8 cellular contexts compared by ENCODE assay signal in genomic region chr19:17052439-17052838, GRCh38. TPM values are rescaled to one million over a fixed set of nuclear protein-coding genes. Genes with fewer than 3 reads are reported as not detected.
DNase-seq lines count a peak whose midpoint lies in the region; ATAC-seq, FAIRE-seq and TF ChIP-seq lines count a peak whose summit lies in the region.

No MANE protein-coding gene starts in this region.

- CTCF ChIA-PET in A549 (lab: Yijun Ruan, JAX): interaction anchor here (0.6 to 3.5 kb wide), 34 partner anchors 9 to 1422 kb away, joined by 3 to 41 read pairs (median 4); partner anchors contain the start of gene NWD1

- H3K36me3 ChIP-seq in brain microvascular endothelial cell (replicated peaks) (peaks cover 3% of the 10 kb centered on the region), liver (ENCODE audit: control insufficient read depth in 4 of 4, insufficient read depth in 3 of 4, low read depth in 1 of 4, low read length in 3 of 4) (peaks cover 6 to 39% (median 14%) of the 10 kb centered on the region in 4 donors)

- 38% methylated on average over 8 of the region's 8 CpGs for WGBS in A549 (ENCODE audit: missing lambda C conversion rate)
- WGBS in liver: 78% methylated on average over 8 of the region's 8 CpGs

- in situ Hi-C loops in brain microvascular endothelial cell (cut with HindIII; ENCODE audit: low pct_ligation_motif_present, low sequenced_read_pairs): no loop called here

- H3K27ac ChIP-seq in A549 (no peak overlapping the region), brain microvascular endothelial cell (no peak overlapping the region), liver (ENCODE audit: low read depth in 1 of 2, low read length in 2 of 2) (no peak overlapping the region)

- H3K9ac ChIP-seq in liver (ENCODE audit: low read depth in 1 of 2, low read length in 2 of 2): no peak overlapping the region

- no peak overlapping the region for H3K4me3 ChIP-seq in A549
- H3K4me3 ChIP-seq in brain microvascular endothelial cell (ENCODE audit: low read depth, low read length): no peak overlapping the region
- H3K4me3 ChIP-seq in liver (ENCODE audit: low read depth in 1 of 3, low read length in 3 of 3): no peak overlapping the region

- ATAC-seq in A549 (peak; percentile 67 to 71), HG03442 (IDR thresholded peaks at IDR 0.05; ENCODE audit: unreplicated experiment) (no peak)

- no peak for TF ChIP-seq POLR2A in A549 (IDR thresholded peaks at IDR 0.05; ENCODE audit: low read length)

- TF ChIP-seq CTCF in A549 (IDR thresholded peaks at IDR 0.05) (peak; percentile 52), brain microvascular endothelial cell (IDR thresholded peaks at IDR 0.05; ENCODE audit: low read depth, low read length, missing control alignments) (peak; percentile 75), liver (IDR thresholded peaks at IDR 0.05; ENCODE audit: low read depth, low read length, missing input control) (peak; percentile 51)

- H3K4me1 ChIP-seq in A549: no peaks in the 10 kb centered on the region
- no peaks in the 10 kb centered on the region for H3K4me1 ChIP-seq in liver (ENCODE audit: control insufficient read depth in 4 of 4, insufficient read depth in 4 of 4, low read length in 3 of 4)

- DNase-seq in A549 (ENCODE audit: low read depth in 1 of 2, low spot score in 1 of 2) (peak in 1 of 2 experiments; percentile 42), EL (peak; percentile 22), NCI-H460 (ENCODE audit: extremely low read depth, low read depth) (peak; percentile 44), brain microvascular endothelial cell (peak; percentile 46), NCI-H2081 treated with DMSO at 0.1 percent for 48 hours (lab: John Stamatoyannopoulos, UW) (no peak), COLO829 (ENCODE audit: low spot score) (no peak)

- TF ChIP-seq RAD21 in A549 (conservative IDR thresholded peaks at IDR 0.05 in 1 of 2, IDR thresholded peaks at IDR 0.05 in 1 of 2): peak; percentile 57 to 63
- peak; percentile 68 to 78 for TF ChIP-seq RAD21 in liver (IDR thresholded peaks at IDR 0.05)

- H3K27me3 ChIP-seq in brain microvascular endothelial cell (replicated peaks) (no peaks in the 10 kb centered on the region), liver (ENCODE audit: control insufficient read depth in 4 of 4, insufficient read depth in 4 of 4, low read length in 3 of 4) (no peaks in the 10 kb centered on the region)

- POLR2A ChIA-PET in A549 (lab: Yijun Ruan, JAX): no interaction called here

- TF ChIP-seq EP300 in A549 (IDR thresholded peaks at IDR 0.05): no peak

- no peak overlapping the region for H3K4me2 ChIP-seq in A549

- H3K9me3 ChIP-seq in A549: no peaks in the 10 kb centered on the region
- H3K9me3 ChIP-seq in liver (ENCODE audit: control insufficient read depth in 4 of 4, low read length in 3 of 4): no peaks in the 10 kb centered on the region

- no peak for FAIRE-seq in A549 (lab: Jason Lieb, UNC)

TF ChIP-seq in A549, 52 proteins besides CTCF, POLR2A, EP300 and RAD21:
- TF ChIP-seq KDM5A (IDR thresholded peaks at IDR 0.05): no peak
- TF ChIP-seq CHD2 (IDR thresholded peaks at IDR 0.05; ENCODE audit: low read length, partially characterized antibody): no peak
- TF ChIP-seq FOXS1 (CRISPR knock-in tag; IDR thresholded peaks at IDR 0.05): no peak
- TF ChIP-seq SMC3 (IDR thresholded peaks at IDR 0.05): peak; percentile 69
- no peak for TF ChIP-seq HOXB5 (CRISPR knock-in tag; IDR thresholded peaks at IDR 0.05)
- no peak for TF ChIP-seq ZC3H11A (IDR thresholded peaks at IDR 0.05)

TF ChIP-seq in liver, 16 proteins besides CTCF, POLR2A, EP300 and RAD21 (continues in another document):
- TF ChIP-seq FOXA2 (IDR thresholded peaks at IDR 0.05) (no peak), HNF4G (IDR thresholded peaks at IDR 0.05) (no peak), YY1 (IDR thresholded peaks at IDR 0.05) (no peak), EGR1 (IDR thresholded peaks at IDR 0.05; ENCODE audit: low read depth in 2 of 2) (no peak), SP1 (IDR thresholded peaks at IDR 0.05) (no peak), ZBTB33 (IDR thresholded peaks at IDR 0.05) (no peak), MAX (IDR thresholded peaks at IDR 0.05) (no peak), NR2F2 (IDR thresholded peaks at IDR 0.05) (no peak), JUND (IDR thresholded peaks at IDR 0.05) (no peak), FOXA1 (IDR thresholded peaks at IDR 0.05) (no peak), GABPA (IDR thresholded peaks at IDR 0.05 in 1 of 2, conservative IDR thresholded peaks at IDR 0.05 in 1 of 2) (no peak)
- TF ChIP-seq, protein P1, sequence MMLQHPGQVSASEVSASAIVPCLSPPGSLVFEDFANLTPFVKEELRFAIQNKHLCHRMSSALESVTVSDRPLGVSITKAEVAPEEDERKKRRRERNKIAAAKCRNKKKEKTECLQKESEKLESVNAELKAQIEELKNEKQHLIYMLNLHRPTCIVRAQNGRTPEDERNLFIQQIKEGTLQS (IDR thresholded peaks at IDR 0.05): no peak
- TF ChIP-seq, protein P2, sequence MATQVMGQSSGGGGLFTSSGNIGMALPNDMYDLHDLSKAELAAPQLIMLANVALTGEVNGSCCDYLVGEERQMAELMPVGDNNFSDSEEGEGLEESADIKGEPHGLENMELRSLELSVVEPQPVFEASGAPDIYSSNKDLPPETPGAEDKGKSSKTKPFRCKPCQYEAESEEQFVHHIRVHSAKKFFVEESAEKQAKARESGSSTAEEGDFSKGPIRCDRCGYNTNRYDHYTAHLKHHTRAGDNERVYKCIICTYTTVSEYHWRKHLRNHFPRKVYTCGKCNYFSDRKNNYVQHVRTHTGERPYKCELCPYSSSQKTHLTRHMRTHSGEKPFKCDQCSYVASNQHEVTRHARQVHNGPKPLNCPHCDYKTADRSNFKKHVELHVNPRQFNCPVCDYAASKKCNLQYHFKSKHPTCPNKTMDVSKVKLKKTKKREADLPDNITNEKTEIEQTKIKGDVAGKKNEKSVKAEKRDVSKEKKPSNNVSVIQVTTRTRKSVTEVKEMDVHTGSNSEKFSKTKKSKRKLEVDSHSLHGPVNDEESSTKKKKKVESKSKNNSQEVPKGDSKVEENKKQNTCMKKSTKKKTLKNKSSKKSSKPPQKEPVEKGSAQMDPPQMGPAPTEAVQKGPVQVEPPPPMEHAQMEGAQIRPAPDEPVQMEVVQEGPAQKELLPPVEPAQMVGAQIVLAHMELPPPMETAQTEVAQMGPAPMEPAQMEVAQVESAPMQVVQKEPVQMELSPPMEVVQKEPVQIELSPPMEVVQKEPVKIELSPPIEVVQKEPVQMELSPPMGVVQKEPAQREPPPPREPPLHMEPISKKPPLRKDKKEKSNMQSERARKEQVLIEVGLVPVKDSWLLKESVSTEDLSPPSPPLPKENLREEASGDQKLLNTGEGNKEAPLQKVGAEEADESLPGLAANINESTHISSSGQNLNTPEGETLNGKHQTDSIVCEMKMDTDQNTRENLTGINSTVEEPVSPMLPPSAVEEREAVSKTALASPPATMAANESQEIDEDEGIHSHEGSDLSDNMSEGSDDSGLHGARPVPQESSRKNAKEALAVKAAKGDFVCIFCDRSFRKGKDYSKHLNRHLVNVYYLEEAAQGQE (IDR thresholded peaks at IDR 0.05): no peak

RNA-seq across cellular contexts. Expression of gene HAUS8, which starts 22.8 kb away (rescaled TPM):
- polyA plus RNA-seq in A549 (2011; rRNA removed) (13.9 and 15.1 TPM in 2 replicates), A549 (2017; fragmentation: RNase III; extraction: RNeasy Plus Mini Kit Qiagen cat#74134 plus additional on column Dnase treatment) (15.9 to 16.6 TPM (median 16.2 TPM) in 3 replicates), liver (1 to 10 TPM; 3.3 to 4.2 TPM)
- 17.2 and 18.7 TPM in 2 replicates for polyA plus RNA-seq in A549 (2012; cell fraction: cytosol; rRNA removed)
- 19.3 and 21.3 TPM in 2 replicates for polyA plus RNA-seq in A549 (2012; cell fraction: nucleus; rRNA removed)
- polyA minus RNA-seq in A549 (2011; rRNA and poly(A)+ RNA removed): 6.4 and 13.5 TPM in 2 replicates
- total RNA-seq in NCI-H460 (2014; rRNA removed; shearing (Covaris generic)): 5.1 and 7.2 TPM in 2 replicates
- polyA plus RNA-seq in NCI-H460 (2014; cell fraction: nucleus; rRNA removed): 9.3 and 19.1 TPM in 2 replicates
- 1 to 10 TPM; 3.3 to 5.7 TPM for total RNA-seq in liver

RNA-seq across cellular contexts. Expression of gene MYO9B, which starts 23.1 kb away (rescaled TPM):
- 13.0 and 18.9 TPM in 2 replicates for polyA plus RNA-seq in A549 (2011; rRNA removed)
- 18.7 and 25.6 TPM in 2 replicates for polyA plus RNA-seq in A549 (2012; cell fraction: cytosol; rRNA removed)
- polyA plus RNA-seq in A549 (2012; cell fraction: nucleus; rRNA removed): 68.0 and 89.4 TPM in 2 replicates
- 23.9 to 28.1 TPM (median 27.7 TPM) in 3 replicates for polyA plus RNA-seq in A549 (2017; fragmentation: RNase III; extraction: RNeasy Plus Mini Kit Qiagen cat#74134 plus additional on column Dnase treatment)
- polyA minus RNA-seq in A549 (2011; rRNA and poly(A)+ RNA removed): 34.1 and 36.5 TPM in 2 replicates
- 12.4 and 13.5 TPM in 2 replicates for total RNA-seq in NCI-H460 (2014; rRNA removed; shearing (Covaris generic))
- polyA plus RNA-seq in NCI-H460 (2014; cell fraction: nucleus; rRNA removed): 25.4 and 38.0 TPM in 2 replicates
- total RNA-seq in liver: 10 to 100 TPM; 21.5 to 32.5 TPM
- 10 to 100 TPM in 1 of 2 donors, 1 to 10 TPM in 1; 9.1 to 20.5 TPM for polyA plus RNA-seq in liver

RNA-seq across cellular contexts. Expression of gene CPAMD8, which starts 25.8 kb away (rescaled TPM):
- polyA plus RNA-seq in A549 (2011; rRNA removed) (0.03 and 0.12 TPM in 2 replicates), A549 (2017; fragmentation: RNase III; extraction: RNeasy Plus Mini Kit Qiagen cat#74134 plus additional on column Dnase treatment) (not detected in 3 replicates), liver (1 to 10 TPM in 1 of 2 donors, under 1 TPM in 1; 0.92 to 1.2 TPM)
- polyA plus RNA-seq in A549 (2012; cell fraction: cytosol; rRNA removed): 0.03 and 0.05 TPM in 2 replicates
- 0.01 and 0.09 TPM in 2 replicates for polyA plus RNA-seq in A549 (2012; cell fraction: nucleus; rRNA removed)
- 0.41 and 0.54 TPM in 2 replicates for polyA minus RNA-seq in A549 (2011; rRNA and poly(A)+ RNA removed)
- 0.10 TPM in 1 of 2 replicates, not detected in the other for total RNA-seq in NCI-H460 (2014; rRNA removed; shearing (Covaris generic))
- not detected in 2 replicates for polyA plus RNA-seq in NCI-H460 (2014; cell fraction: nucleus; rRNA removed)
- total RNA-seq in liver: 1 to 10 TPM; 1.0 to 1.4 TPM

Comparison
In these comparisons a context has a peak if more than half of its experiments do, and no peak if none do; other contexts are left out.
1. DNase-seq: peak in EL (single experiment), NCI-H460 (single experiment) and brain microvascular endothelial cell (single experiment); none in NCI-H2081 treated with DMSO at 0.1 percent for 48 hours (single experiment) and COLO829 (single experiment).
2. Peak in every context shown above with its lines, with median percentiles within 50 percentile points of each other: CTCF ChIP-seq.